ENCODE assay signal across 16 cellular contexts in genomic region chr7:140390034-140390433, GRCh38. TPM values are rescaled to one million over a fixed set of nuclear protein-coding genes. Genes with fewer than 3 reads are reported as not detected.
DNase-seq lines count a peak whose midpoint lies in the region; ATAC-seq lines count a peak whose summit lies in the region.
"Had no signal": no experiment of that assay in that cellular context is flagged by ENCODE, and none has a peak within 500 bp of the region (broad histone marks: within the 10 kb centered on the region; RNA-seq: fewer than 3 reads in every experiment).

No MANE protein-coding gene starts in this region.

- peaks cover 5 to 13% (median 8%) of the 10 kb centered on the region in 4 donors for H3K4me1 Mint-ChIP-seq in CD4-positive, alpha-beta memory T cell
- H3K4me1 Mint-ChIP-seq in memory B cell, result no peaks in the 10 kb centered on the region

- H3K27me3 ChIP-seq in CD4-positive, alpha-beta memory T cell (ENCODE audit: insufficient read depth, low read length), result no peaks in the 10 kb centered on the region
- H3K27me3 ChIP-seq in effector memory CD4-positive, alpha-beta T cell (replicated peaks; ENCODE audit: control insufficient read depth, insufficient read depth, low read length, poor library complexity, severe bottlenecking), result no peaks in the 10 kb centered on the region
- H3K27me3 ChIP-seq: adrenal gland, tibial artery had no signal

- DNase-seq in CD4-positive, alpha-beta memory T cell, result no peak
- DNase-seq in memory B cell (ENCODE audit: low spot score in 2 of 2), result no peak
- no peak for DNase-seq in NCI-H2171 (lab: John Stamatoyannopoulos, UW)
- no peak for DNase-seq in effector memory CD4-positive, alpha-beta T cell
- DNase-seq in cerebellar cortex (ENCODE audit: low spot score), result no peak
- no peak for DNase-seq in nucleus accumbens (lab: John Stamatoyannopoulos, UW)
- DNase-seq: activated CD8-positive, alpha-beta memory T cell treated with anti-CD3 and anti-CD28 coated beads, Interleukin-2, amount 50 U/mL, for 48 hours; adrenal gland; NCI-H1105; NCI-H226 had no signal

- peaks cover 43% of the 10 kb centered on the region for H3K4me1 ChIP-seq in CD4-positive, alpha-beta memory T cell (ENCODE audit: insufficient read depth, low read length)
- peaks cover 11% of the 10 kb centered on the region for H3K4me1 ChIP-seq in effector memory CD4-positive, alpha-beta T cell (ENCODE audit: control insufficient read depth, insufficient read depth, low read length, poor library complexity, severe bottlenecking)

- no peak overlapping the region for H3K4me3 ChIP-seq in CD4-positive, alpha-beta memory T cell (ENCODE audit: low read length in 2 of 2)
- H3K4me3 ChIP-seq in effector memory CD4-positive, alpha-beta T cell (ENCODE audit: insufficient read depth, low read depth, low read length, poor library complexity, severe bottlenecking), result no peak overlapping the region
- H3K4me3 ChIP-seq: adrenal gland, tibial artery had no signal

- no peak overlapping the region for H3K27ac ChIP-seq in CD4-positive, alpha-beta memory T cell (ENCODE audit: low read depth, low read length)
- H3K27ac ChIP-seq in effector memory CD4-positive, alpha-beta T cell (ENCODE audit: insufficient read depth, low read length, poor library complexity, severe bottlenecking), result no peak overlapping the region
- H3K27ac ChIP-seq: adrenal gland, tibial artery had no signal

- H3K4me3 Mint-ChIP-seq in CD4-positive, alpha-beta memory T cell, result no peak overlapping the region
- no peak overlapping the region for H3K4me3 Mint-ChIP-seq in memory B cell

- CTCF ChIA-PET in CD4-positive, alpha-beta memory T cell (lab: Charles Lee; ENCODE audit: partially characterized antibody), result interaction anchor here (1.6 kb wide), 1 partner anchor 87 kb away, joined by 3 read pairs; no protein-coding TSS in a partner anchor

- no peaks in the 10 kb centered on the region for H3K27me3 Mint-ChIP-seq in CD4-positive, alpha-beta memory T cell
- no peaks in the 10 kb centered on the region for H3K27me3 Mint-ChIP-seq in memory B cell

- intact Hi-C loops in CD4-positive, alpha-beta memory T cell (cut with micrococcal nuclease), result no loop called here

- H3K36me3 ChIP-seq in CD4-positive, alpha-beta memory T cell (ENCODE audit: insufficient read depth, low read length), result no peaks in the 10 kb centered on the region
- no peaks in the 10 kb centered on the region for H3K36me3 ChIP-seq in effector memory CD4-positive, alpha-beta T cell (ENCODE audit: control insufficient read depth, insufficient read depth, low read length)
- H3K36me3 ChIP-seq: adrenal gland, tibial artery had no signal

- POLR2A ChIA-PET in CD4-positive, alpha-beta memory T cell (lab: Charles Lee; ENCODE audit: partially characterized antibody), result no interaction called here

- ATAC-seq in GM19438 (IDR thresholded peaks at IDR 0.05; ENCODE audit: low read depth, unreplicated experiment) (peak; percentile 25), HG03064 (IDR thresholded peaks at IDR 0.05; ENCODE audit: low read depth, unreplicated experiment) (peak; percentile 19), memory B cell (ENCODE audit: low read depth) (peak; percentile 6)

- peak overlapping the region in 4 of 7 donors; percentile 6 to 67 (median 29) for H3K27ac Mint-ChIP-seq in CD4-positive, alpha-beta memory T cell
- no peak overlapping the region for H3K27ac Mint-ChIP-seq in memory B cell

- H3K36me3 Mint-ChIP-seq in CD4-positive, alpha-beta memory T cell, result no peaks in the 10 kb centered on the region
- no peaks in the 10 kb centered on the region for H3K36me3 Mint-ChIP-seq in memory B cell

- H3K9me3 ChIP-seq in CD4-positive, alpha-beta memory T cell (ENCODE audit: control insufficient read depth in 1 of 2, low read length in 2 of 2), result no peaks in the 10 kb centered on the region
- no peaks in the 10 kb centered on the region for H3K9me3 ChIP-seq in effector memory CD4-positive, alpha-beta T cell (ENCODE audit: control insufficient read depth, low read length)
- H3K9me3 ChIP-seq: adrenal gland, tibial artery had no signal

- no peaks in the 10 kb centered on the region for H3K9me3 Mint-ChIP-seq in CD4-positive, alpha-beta memory T cell
- no peaks in the 10 kb centered on the region for H3K9me3 Mint-ChIP-seq in memory B cell

RNA-seq across cellular contexts. Expression of gene SLC37A3, which starts 8.3 kb away (rescaled TPM):
- total RNA-seq in CD4-positive, alpha-beta memory T cell, result 10 to 100 TPM; 32.5 to 42.5 TPM
- 10 to 100 TPM; 15.0 to 24.0 TPM for polyA plus RNA-seq in CD4-positive, alpha-beta memory T cell

RNA-seq across cellular contexts. Expression of gene RAB19, which starts 13.8 kb away (rescaled TPM):
- 1 to 10 TPM; 2.5 to 3.2 TPM for total RNA-seq in CD4-positive, alpha-beta memory T cell
- polyA plus RNA-seq in CD4-positive, alpha-beta memory T cell, result 1 to 10 TPM; 1.6 to 2.1 TPM
- total RNA-seq: adrenal gland, cerebellum, glomerular endothelial cell had no signal
- polyA plus RNA-seq: adrenal gland, keratinocyte had no signal
